In the genomic region with DNA sequence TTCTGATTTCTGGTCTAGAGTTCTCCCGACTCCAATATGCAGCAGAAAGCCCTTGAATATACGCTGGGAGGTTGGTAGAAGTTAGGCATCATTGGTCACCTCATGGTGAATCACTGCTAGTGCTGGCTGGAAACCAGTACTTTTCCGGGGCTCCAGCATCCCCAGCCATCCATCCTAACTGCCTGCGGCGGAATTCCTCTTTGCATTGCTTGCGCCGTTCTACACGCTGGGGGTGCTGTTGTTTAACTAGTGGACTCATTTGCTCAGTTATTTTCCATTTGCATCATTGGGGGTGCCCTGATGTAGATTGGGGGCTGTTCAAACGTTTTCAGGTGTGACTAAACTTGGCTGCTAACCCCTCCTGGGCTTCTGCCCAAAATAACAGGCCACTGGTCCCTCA, we compare ENCODE assay signal across 10 cellular contexts. TPM values are rescaled to one million over a fixed set of nuclear protein-coding genes. Genes with fewer than 3 reads are reported as not detected.
DNase-seq lines count a peak whose midpoint lies in the region; ATAC-seq, FAIRE-seq and TF ChIP-seq lines count a peak whose summit lies in the region.
"Had no signal": no experiment of that assay in that cellular context is flagged by ENCODE, and none has a peak within 500 bp of the region (broad histone marks: within the 10 kb centered on the region; RNA-seq: fewer than 3 reads in every experiment).

No MANE protein-coding gene starts in this region.

- no peaks in the 10 kb centered on the region for H4K20me1 ChIP-seq in HepG2 (ENCODE audit: insufficient read depth, low read length)

- H3K4me1 ChIP-seq in HepG2 (ENCODE audit: insufficient read depth, low read length) (no peaks in the 10 kb centered on the region), right lobe of liver (no peaks in the 10 kb centered on the region), foreskin keratinocyte (no peaks in the 10 kb centered on the region)

- no peaks in the 10 kb centered on the region for H3K9me3 ChIP-seq in HepG2 (ENCODE audit: low read length)
- H3K9me3 ChIP-seq in right lobe of liver = no peaks in the 10 kb centered on the region
- H3K9me3 ChIP-seq: neutrophil had no signal

- in situ Hi-C loops in HepG2 (cut with HindIII; ENCODE audit: extremely low pct_ligation_motif_present, low pct_unique_long_range_greater_than_20kb) = loop anchor here (5.0 to 25.0 kb wide), 3 partner anchors 209 to 529 kb away; no protein-coding TSS in a partner anchor

- no peaks in the 10 kb centered on the region for H3K4me1 Mint-ChIP-seq in immature natural killer cell
- H3K4me1 Mint-ChIP-seq: activated CD4-positive, alpha-beta memory T cell treated with anti-CD3 and anti-CD28 coated beads, Interleukin-2, amount 10 ng/mL, durations not matched to agents 7 days and 5 days had no signal

- H3K9ac ChIP-seq in HepG2 (ENCODE audit: insufficient read depth, low read depth, low read length) = no peak overlapping the region

- no peaks in the 10 kb centered on the region for H3K27me3 ChIP-seq in HepG2 (ENCODE audit: control insufficient read depth in 1 of 2, insufficient read depth in 2 of 2, low read length in 2 of 2)
- peaks cover 0 to 6% of the 10 kb centered on the region in 2 donors for H3K27me3 ChIP-seq in right lobe of liver
- H3K27me3 ChIP-seq in foreskin keratinocyte = no peaks in the 10 kb centered on the region
- H3K27me3 ChIP-seq: neutrophil had no signal

- H3K9me3 Mint-ChIP-seq in immature natural killer cell = no peaks in the 10 kb centered on the region
- H3K9me3 Mint-ChIP-seq: activated CD4-positive, alpha-beta memory T cell treated with anti-CD3 and anti-CD28 coated beads, Interleukin-2, amount 10 ng/mL, durations not matched to agents 7 days and 5 days had no signal

- H3K4me3 Mint-ChIP-seq in immature natural killer cell = no peak overlapping the region
- H3K4me3 Mint-ChIP-seq: activated CD4-positive, alpha-beta memory T cell treated with anti-CD3 and anti-CD28 coated beads, Interleukin-2, amount 10 ng/mL, durations not matched to agents 7 days and 5 days had no signal

- no peak overlapping the region for H3K27ac Mint-ChIP-seq in immature natural killer cell
- H3K27ac Mint-ChIP-seq: activated CD4-positive, alpha-beta memory T cell treated with anti-CD3 and anti-CD28 coated beads, Interleukin-2, amount 10 ng/mL, durations not matched to agents 7 days and 5 days had no signal

- no peak overlapping the region for H3K4me2 ChIP-seq in HepG2 (ENCODE audit: low read depth, low read length)

- POLR2A ChIA-PET in HepG2 (lab: Yijun Ruan, JAX) = no interaction called here

- BruUV-seq in HepG2 (replicated peaks; lab: Mats Ljungman, UMichigan) = no TSS peak

- DNase-seq in HepG2 (ENCODE audit: low spot score) = peak; percentile 0
- no peak for DNase-seq in right lobe of liver
- peak; percentile 35 to 72 for DNase-seq in foreskin keratinocyte
- peak; percentile 21 for DNase-seq in urothelium cell line (ENCODE audit: low spot score)
- DNase-seq in NCI-H1694 (lab: John Stamatoyannopoulos, UW) = no peak
- no peak for DNase-seq in immature natural killer cell
- DNase-seq: activated CD4-positive, alpha-beta memory T cell treated with anti-CD3 and anti-CD28 coated beads, Interleukin-2, amount 10 ng/mL, durations not matched to agents 7 days and 5 days had no signal

- TF ChIP-seq EP300 in HepG2 (IDR thresholded peaks at IDR 0.05; ENCODE audit: low read depth in 2 of 2, low read length in 2 of 2) = no peak
- TF ChIP-seq EP300 in HepG2 (CRISPR knock-in tag; IDR thresholded peaks at IDR 0.05; ENCODE audit: borderline replicate concordance) = no peak

- no peak overlapping the region for H2AFZ ChIP-seq in HepG2 (ENCODE audit: low read length)

- H3K4me3 ChIP-seq in HepG2 (replicated peaks in 1 of 3; ENCODE audit: insufficient read depth in 1 of 3, low read depth in 2 of 3, low read length in 3 of 3) = no peak overlapping the region
- H3K4me3 ChIP-seq in right lobe of liver = no peak overlapping the region

- intact Hi-C loops in HepG2 (cut with micrococcal nuclease; ENCODE audit: unreplicated experiment) = no loop called here
- intact Hi-C loops in right lobe of liver (cut with DNase I) = loop anchor here (10.0 kb wide), 1 partner anchor 522 kb away; no protein-coding TSS in a partner anchor

- ATAC-seq in HepG2 (no peak), right lobe of liver (no peak), SK-N-SH treated with all-trans-retinoic acid at 6 μM for 48 hours (peak; percentile 68), foreskin keratinocyte (peak; percentile 93), GM18868 (IDR thresholded peaks at IDR 0.05; ENCODE audit: unreplicated experiment) (no peak)

- no peak overlapping the region for H3K27ac ChIP-seq in HepG2 (ENCODE audit: extremely low read length, insufficient read depth, low read length)
- H3K27ac ChIP-seq in right lobe of liver = no peak overlapping the region
- H3K27ac ChIP-seq in foreskin keratinocyte = no peak overlapping the region
- H3K27ac ChIP-seq: neutrophil had no signal

- TF ChIP-seq RAD21 in HepG2 (CRISPR knock-in tag; IDR thresholded peaks at IDR 0.05) = no peak

- no peaks in the 10 kb centered on the region for H3K79me2 ChIP-seq in HepG2 (ENCODE audit: insufficient read depth, low read length)

- no peaks in the 10 kb centered on the region for H3K36me3 Mint-ChIP-seq in immature natural killer cell

- TF ChIP-seq POLR2A in HepG2 (IDR thresholded peaks at IDR 0.05; ENCODE audit: insufficient read depth in 1 of 2, low read depth in 2 of 2, low read length in 2 of 2) (no peak), right lobe of liver (IDR thresholded peaks at IDR 0.05) (no peak)

- TF ChIP-seq CTCF in HepG2 (CRISPR knock-in tag; IDR thresholded peaks at IDR 0.05) (peak; percentile 47), right lobe of liver (IDR thresholded peaks at IDR 0.05) (no peak), foreskin keratinocyte (conservative IDR thresholded peaks at IDR 0.05) (peak; percentile 69)

- WGBS in HepG2 (ENCODE audit: low lambda C conversion rate) = 0% methylated on average over 1 of the region's 9 CpGs
- 22% methylated on average over 9 of the region's 9 CpGs for WGBS in right lobe of liver (ENCODE audit: insufficient coverage, low coverage, low lambda C conversion rate, missing lambda C conversion rate)

- FAIRE-seq in HepG2 (lab: Jason Lieb, UNC) (no peak), urothelium cell line (lab: Jason Lieb, UNC) (no peak)

- peaks cover 7 to 8% (median 7%) of the 10 kb centered on the region in 3 donors for H3K27me3 Mint-ChIP-seq in immature natural killer cell (ENCODE audit: low read depth in 3 of 3)

- CTCF ChIA-PET in HepG2 (lab: Yijun Ruan, JAX; ENCODE audit: low intra/inter-chr PET ratio, low total read pairs) = interaction anchor here (2.3 kb wide), 1 partner anchor 528 kb away, joined by 24 read pairs; no protein-coding TSS in a partner anchor

- no peaks in the 10 kb centered on the region for H3K36me3 ChIP-seq in HepG2 (replicated peaks in 1 of 2; ENCODE audit: control insufficient read depth in 1 of 2, insufficient read depth in 2 of 2, low read length in 2 of 2)
- H3K36me3 ChIP-seq in right lobe of liver = no peaks in the 10 kb centered on the region
- H3K36me3 ChIP-seq: neutrophil had no signal

TF ChIP-seq in HepG2, 621 proteins besides CTCF, POLR2A, EP300 and RAD21:
- TF ChIP-seq SMC3 (IDR thresholded peaks at IDR 0.05; ENCODE audit: low read length) (0 out of 2 replicates have a peak, but pooled peaks have one; percentile 3), ELF3 (CRISPR knock-in tag; IDR thresholded peaks at IDR 0.05) (no peak), STAG1 (CRISPR knock-in tag; IDR thresholded peaks at IDR 0.05) (peak; percentile 51)

TF ChIP-seq in SK-N-SH treated with all-trans-retinoic acid at 6 μM for 48 hours, 23 proteins besides CTCF, POLR2A, EP300 and RAD21 (continues in another document):
- no peak for TF ChIP-seq RARB (CRISPR knock-in tag; IDR thresholded peaks at IDR 0.05)
- no peak for TF ChIP-seq ZC3H10 (CRISPR knock-in tag; IDR thresholded peaks at IDR 0.05)
- TF ChIP-seq, protein P1, sequence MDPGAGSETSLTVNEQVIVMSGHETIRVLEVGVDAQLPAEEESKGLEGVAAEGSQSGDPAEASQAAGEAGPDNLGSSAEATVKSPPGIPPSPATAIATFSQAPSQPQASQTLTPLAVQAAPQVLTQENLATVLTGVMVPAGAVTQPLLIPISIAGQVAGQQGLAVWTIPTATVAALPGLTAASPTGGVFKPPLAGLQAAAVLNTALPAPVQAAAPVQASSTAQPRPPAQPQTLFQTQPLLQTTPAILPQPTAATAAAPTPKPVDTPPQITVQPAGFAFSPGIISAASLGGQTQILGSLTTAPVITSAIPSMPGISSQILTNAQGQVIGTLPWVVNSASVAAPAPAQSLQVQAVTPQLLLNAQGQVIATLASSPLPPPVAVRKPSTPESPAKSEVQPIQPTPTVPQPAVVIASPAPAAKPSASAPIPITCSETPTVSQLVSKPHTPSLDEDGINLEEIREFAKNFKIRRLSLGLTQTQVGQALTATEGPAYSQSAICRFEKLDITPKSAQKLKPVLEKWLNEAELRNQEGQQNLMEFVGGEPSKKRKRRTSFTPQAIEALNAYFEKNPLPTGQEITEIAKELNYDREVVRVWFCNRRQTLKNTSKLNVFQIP (CRISPR knock-in tag; IDR thresholded peaks at IDR 0.05; ENCODE audit: borderline replicate concordance, low read depth) = no peak

RNA-seq across cellular contexts. Expression of a gene that starts 23.3 kb away (rescaled TPM):
- total RNA-seq in HepG2 (2016; rRNA removed; fragmentation: Illumina TruSeq; extraction: Trizol) (not detected in 2 replicates), right lobe of liver (not detected), foreskin keratinocyte (not detected in 2 replicates)
- not detected in 2 replicates for total RNA-seq in HepG2 (2016; cell fraction: cytosol; rRNA removed; fragmentation: Illumina TruSeq; extraction: Trizol; ENCODE audit: low read depth)
- total RNA-seq in HepG2 (2016; cell fraction: insoluble cytoplasmic fraction; rRNA removed; fragmentation: Illumina TruSeq; extraction: Trizol) = not detected in 2 replicates
- not detected in 2 replicates for total RNA-seq in HepG2 (2016; cell fraction: membrane; rRNA removed; fragmentation: Illumina TruSeq; extraction: Trizol)
- not detected in 2 replicates for total RNA-seq in HepG2 (2016; cell fraction: nucleus; rRNA removed; fragmentation: Illumina TruSeq; extraction: Trizol)
- polyA plus RNA-seq in HepG2 (2011; rRNA removed) (not detected in 2 replicates), foreskin keratinocyte (not detected in 2 replicates), immature natural killer cell (not detected)
- polyA plus RNA-seq in HepG2 (2011; cell fraction: cytosol; rRNA removed) = not detected in 2 replicates
- polyA plus RNA-seq in HepG2 (2011; cell fraction: nucleus; rRNA removed) = not detected in 2 replicates
- not detected in 2 replicates for polyA plus RNA-seq in HepG2 (2012)
- not detected in 2 replicates for polyA plus RNA-seq in HepG2 (2016; cell fraction: cytosol; fragmentation: Illumina TruSeq; extraction: Trizol; ENCODE audit: low read depth)
- polyA plus RNA-seq in HepG2 (2016; cell fraction: insoluble cytoplasmic fraction; fragmentation: Illumina TruSeq; extraction: Trizol; ENCODE audit: low read depth) = not detected in 2 replicates
- polyA plus RNA-seq in HepG2 (2016; cell fraction: membrane; fragmentation: Illumina TruSeq; extraction: Trizol; ENCODE audit: low read depth) = not detected in 2 replicates
- not detected in 2 replicates for polyA plus RNA-seq in HepG2 (2016; cell fraction: nucleus; fragmentation: Illumina TruSeq; extraction: Trizol; ENCODE audit: insufficient read depth, low read depth)
- not detected in 2 replicates for polyA minus RNA-seq in HepG2 (2011; rRNA and poly(A)+ RNA removed; ENCODE audit: low replicate concordance)
- not detected in 2 replicates for polyA minus RNA-seq in HepG2 (2011; cell fraction: cytosol; rRNA and poly(A)+ RNA removed)
- not detected in 2 replicates for polyA minus RNA-seq in HepG2 (2011; cell fraction: nucleus; rRNA and poly(A)+ RNA removed)
- total RNA-seq: activated CD4-positive, alpha-beta memory T cell treated with anti-CD3 and anti-CD28 coated beads, Interleukin-2, amount 10 ng/mL, durations not matched to agents 7 days and 5 days had no signal

Comparison
In these comparisons a context has a peak if more than half of its experiments do, and no peak if none do; other contexts are left out.
1. DNase-seq: peak in HepG2 (single experiment), foreskin keratinocyte (2 of 2) and urothelium cell line (single experiment); none in right lobe of liver (0 of 3), NCI-H1694 (single experiment) and immature natural killer cell (0 of 3).
2. CTCF ChIP-seq: peak in HepG2 (single experiment) and foreskin keratinocyte (single experiment); none in right lobe of liver (0 of 4).
3. ATAC-seq: peak in SK-N-SH treated with all-trans-retinoic acid at 6 μM for 48 hours (single experiment) and foreskin keratinocyte (single experiment); none in HepG2 (single experiment), right lobe of liver (0 of 4) and GM18868 (single experiment).